17 cellular contexts compared by ENCODE assay signal in the genomic region with DNA sequence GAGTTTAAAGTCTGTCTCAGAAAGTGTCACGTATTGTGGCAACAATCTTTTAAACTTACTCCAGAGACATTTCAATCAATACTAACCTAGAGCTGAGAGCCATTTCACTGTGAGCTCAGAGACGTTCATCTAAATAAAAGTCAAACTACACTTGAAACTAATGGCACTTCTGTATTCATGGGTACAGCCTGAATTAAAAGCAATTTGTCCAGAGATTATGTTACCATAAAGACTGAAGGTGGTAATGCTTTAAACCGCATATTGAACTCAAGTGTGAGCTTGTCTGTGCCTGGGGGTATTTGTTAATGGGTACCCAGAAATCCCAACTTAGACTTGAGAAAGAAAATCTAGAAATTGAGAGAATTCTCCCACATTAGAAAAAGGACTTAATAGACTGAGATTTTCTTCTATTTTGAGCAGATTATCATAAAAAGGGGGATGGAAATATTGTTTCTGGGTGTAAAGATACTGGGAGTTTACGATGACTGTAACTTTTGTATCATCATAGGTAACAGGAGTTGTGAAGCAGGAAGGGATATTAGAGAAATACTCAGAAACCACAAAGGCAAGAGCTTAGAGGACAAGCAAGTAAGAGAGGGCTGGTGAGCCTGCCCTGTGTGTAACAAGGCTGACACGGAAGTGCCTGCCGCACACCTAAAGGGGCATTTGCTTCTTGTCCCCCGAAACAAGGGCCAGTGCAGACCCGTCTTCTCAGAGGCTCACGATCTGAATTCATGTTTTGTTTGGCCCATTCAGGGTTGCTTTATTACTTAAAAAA. TPM values are rescaled to one million over a fixed set of nuclear protein-coding genes. Genes with fewer than 3 reads are reported as not detected.
A peak's percentile ranks its signal among the peaks of the same experiment; 100 is the strongest.
DNase-seq lines count a peak whose midpoint lies in the region; ATAC-seq, FAIRE-seq and TF ChIP-seq lines count a peak whose summit lies in the region.
"Had no signal": no experiment of that assay in that cellular context is flagged by ENCODE, and none has a peak within 500 bp of the region (broad histone marks: within the 10 kb centered on the region; RNA-seq: fewer than 3 reads in every experiment).

No MANE protein-coding gene starts in this region.

- H3K36me3 ChIP-seq in bronchial epithelial cell (ENCODE audit: control insufficient read depth, insufficient read depth, low read length) (peaks cover 1% of the 10 kb centered on the region), neural progenitor cell (peaks cover 20% of the 10 kb centered on the region)

- peaks cover 100% of the 10 kb centered on the region for H4K20me1 ChIP-seq in neural progenitor cell (ENCODE audit: low read depth)

- H3F3A ChIP-seq in neural progenitor cell (ENCODE audit: low read depth) = peaks cover 16% of the 10 kb centered on the region

- H3K4me1 ChIP-seq in A549 = peaks cover 13% of the 10 kb centered on the region; the same call in 2 of the 3 replicates
- peaks cover 42% of the 10 kb centered on the region for H3K4me1 ChIP-seq in neural progenitor cell

- H3K9me3 ChIP-seq in A549 (no peaks in the 10 kb centered on the region), neural progenitor cell (ENCODE audit: low read depth) (no peaks in the 10 kb centered on the region)

- ATAC-seq in A549 (no peak), HG02763 (IDR thresholded peaks at IDR 0.05; ENCODE audit: unreplicated experiment) (no peak)
- ATAC-seq in stimulated activated naive CD8-positive, alpha-beta T cell treated with anti-CD3 and anti-CD28 coated beads, Interleukin-15, Interleukin-2, amounts not matched to agents 100 U/mL and 50 U/mL, for 24 hours = no peak
- ATAC-seq: stimulated activated naive CD8-positive, alpha-beta T cell treated with anti-CD3 and anti-CD28 coated beads, Interleukin-15, amount 100 ng/mL, for 72 hours had no signal

- no peak overlapping the region for H3K27ac ChIP-seq in A549
- H3K27ac ChIP-seq in neural progenitor cell = peak overlapping the region; percentile 48

- no peak for TF ChIP-seq POLR2A in A549 (IDR thresholded peaks at IDR 0.05; ENCODE audit: low read length)

- CTCF ChIA-PET in A549 (lab: Yijun Ruan, JAX) = no interaction called here

- H3K36me3 Mint-ChIP-seq in neural progenitor cell = peaks cover 41% of the 10 kb centered on the region

- TF ChIP-seq EP300 in A549 (IDR thresholded peaks at IDR 0.05) = no peak

- FAIRE-seq in A549 (lab: Jason Lieb, UNC) (no peak), bronchial epithelial cell (lab: Jason Lieb, UNC) (no peak)

- peak overlapping the region; percentile 21; the same call in 1 of the 3 replicates for H3K4me2 ChIP-seq in A549
- H3K4me2 ChIP-seq in neural progenitor cell = peak overlapping the region; percentile 34

- H3K4me3 ChIP-seq in A549 = no peak overlapping the region
- no peak overlapping the region for H3K4me3 ChIP-seq in bronchial epithelial cell (ENCODE audit: low read depth, low read length)
- no peak overlapping the region for H3K4me3 ChIP-seq in neural progenitor cell

- H3K27ac Mint-ChIP-seq in neural progenitor cell = peak overlapping the region; percentile 74
- H3K27ac Mint-ChIP-seq: B cell; stimulated activated naive CD8-positive, alpha-beta T cell treated with anti-CD3 and anti-CD28 coated beads, Interleukin-15, amount 100 ng/mL, for 72 hours; T-helper 1 cell treated with Interleukin-12 subunit alpha and Interleukin-12 subunit beta and Interleukin-4 antibody, amounts not matched to agents 30 μg/mL and 1 μg/mL, for 36 hours had no signal

- H3K27me3 ChIP-seq in bronchial epithelial cell (ENCODE audit: control insufficient read depth, insufficient read depth, low read length) (no peaks in the 10 kb centered on the region), neural progenitor cell (no peaks in the 10 kb centered on the region)

- no peak overlapping the region for H3K4me3 Mint-ChIP-seq in neural progenitor cell
- H3K4me3 Mint-ChIP-seq: activated T-cell treated with anti-CD3 and anti-CD28 coated beads, Interleukin-2, amount 50 U/mL, for 4 hours; B cell; stimulated activated naive CD8-positive, alpha-beta T cell treated with anti-CD3 and anti-CD28 coated beads, Interleukin-15, amount 100 ng/mL, for 72 hours; T-helper 1 cell treated with Interleukin-12 subunit alpha and Interleukin-12 subunit beta and Interleukin-4 antibody, amounts not matched to agents 30 μg/mL and 1 μg/mL, for 36 hours had no signal

- no peak for TF ChIP-seq CTCF in A549 (IDR thresholded peaks at IDR 0.05)
- no peak for TF ChIP-seq CTCF in bronchial epithelial cell (IDR thresholded peaks at IDR 0.05; ENCODE audit: insufficient read depth, low read length, severe bottlenecking)
- no peak for TF ChIP-seq CTCF in neural progenitor cell (IDR thresholded peaks at IDR 0.05)
- no peak for TF ChIP-seq CTCF in GM20000 (IDR thresholded peaks at IDR 0.05; ENCODE audit: extremely low read depth, missing control alignments)

- H3K9ac ChIP-seq in neural progenitor cell = no peak overlapping the region

- no peak for TF ChIP-seq RAD21 in A549 (conservative IDR thresholded peaks at IDR 0.05 in 1 of 2, IDR thresholded peaks at IDR 0.05 in 1 of 2)

- H3K27me3 Mint-ChIP-seq in neural progenitor cell (ENCODE audit: insufficient read depth, low read depth) = no peaks in the 10 kb centered on the region
- H3K27me3 Mint-ChIP-seq: stimulated activated naive CD8-positive, alpha-beta T cell treated with anti-CD3 and anti-CD28 coated beads, Interleukin-15, amount 100 ng/mL, for 72 hours had no signal

- peaks cover 100% of the 10 kb centered on the region for H3K79me2 ChIP-seq in neural progenitor cell (ENCODE audit: low read depth)

- H3K4me1 Mint-ChIP-seq in neural progenitor cell = peaks cover 38% of the 10 kb centered on the region

- 84% methylated on average over 9 of the region's 9 CpGs for WGBS in A549 (ENCODE audit: missing lambda C conversion rate)

- H3K9me3 Mint-ChIP-seq in neural progenitor cell = no peaks in the 10 kb centered on the region
- H3K9me3 Mint-ChIP-seq: activated T-cell treated with anti-CD3 and anti-CD28 coated beads, Interleukin-2, amount 50 U/mL, for 4 hours; stimulated activated naive CD8-positive, alpha-beta T cell treated with anti-CD3 and anti-CD28 coated beads, Interleukin-15, amount 100 ng/mL, for 72 hours; T-helper 1 cell treated with Interleukin-12 subunit alpha and Interleukin-12 subunit beta and Interleukin-4 antibody, amounts not matched to agents 30 μg/mL and 1 μg/mL, for 36 hours had no signal

- POLR2A ChIA-PET in A549 (lab: Yijun Ruan, JAX) = no interaction called here

- no peak for DNase-seq in A549 (ENCODE audit: low read depth in 1 of 2, low spot score in 1 of 2)
- DNase-seq in DMS79 treated with DMSO at 0.1 percent for 48 hours (lab: John Stamatoyannopoulos, UW) = peak; percentile 73
- DNase-seq in bronchial epithelial cell (ENCODE audit: low read depth) = peak; percentile 72
- DNase-seq in neural progenitor cell (ENCODE audit: low spot score) = no peak
- DNase-seq in GM20000 (ENCODE audit: low spot score) = no peak
- no peak for DNase-seq in stimulated activated CD8-positive, alpha-beta memory T cell treated with anti-CD3 and anti-CD28 coated beads, Interleukin-4, amount 100 ng/mL, for 48 hours
- no peak for DNase-seq in stimulated activated naive CD8-positive, alpha-beta T cell treated with anti-CD3 and anti-CD28 coated beads, Interleukin-15, Interleukin-2, amounts not matched to agents 100 U/mL and 50 U/mL, for 24 hours
- DNase-seq: activated CD4-positive, alpha-beta T cell treated with anti-CD3 and anti-CD28 coated beads for 4 hours; activated T-cell treated with anti-CD3 and anti-CD28 coated beads, Interleukin-2, amount 50 U/mL, for 4 hours; dermis blood vessel endothelial cell; H7; KG1; NCI-H1930; stimulated activated naive CD8-positive, alpha-beta T cell treated with anti-CD3 and anti-CD28 coated beads, Interleukin-15, amount 100 ng/mL, for 72 hours had no signal

- no peak overlapping the region for H2AFZ ChIP-seq in neural progenitor cell (replicated peaks)

TF ChIP-seq in A549, 52 proteins besides CTCF, POLR2A, EP300 and RAD21 (continues in another document):
- TF ChIP-seq, protein P1, sequence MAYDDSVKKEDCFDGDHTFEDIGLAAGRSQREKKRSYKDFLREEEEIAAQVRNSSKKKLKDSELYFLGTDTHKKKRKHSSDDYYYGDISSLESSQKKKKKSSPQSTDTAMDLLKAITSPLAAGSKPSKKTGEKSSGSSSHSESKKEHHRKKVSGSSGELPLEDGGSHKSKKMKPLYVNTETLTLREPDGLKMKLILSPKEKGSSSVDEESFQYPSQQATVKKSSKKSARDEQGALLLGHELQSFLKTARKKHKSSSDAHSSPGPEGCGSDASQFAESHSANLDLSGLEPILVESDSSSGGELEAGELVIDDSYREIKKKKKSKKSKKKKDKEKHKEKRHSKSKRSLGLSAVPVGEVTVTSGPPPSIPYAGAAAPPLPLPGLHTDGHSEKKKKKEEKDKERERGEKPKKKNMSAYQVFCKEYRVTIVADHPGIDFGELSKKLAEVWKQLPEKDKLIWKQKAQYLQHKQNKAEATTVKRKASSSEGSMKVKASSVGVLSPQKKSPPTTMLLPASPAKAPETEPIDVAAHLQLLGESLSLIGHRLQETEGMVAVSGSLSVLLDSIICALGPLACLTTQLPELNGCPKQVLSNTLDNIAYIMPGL (CRISPR knock-in tag; IDR thresholded peaks at IDR 0.05; ENCODE audit: borderline replicate concordance) = no peak
- no peak for TF ChIP-seq KDM1A (IDR thresholded peaks at IDR 0.05; ENCODE audit: low read depth)
- no peak for TF ChIP-seq ZC3H11A (IDR thresholded peaks at IDR 0.05)
- TF ChIP-seq RFX5 (IDR thresholded peaks at IDR 0.05) = no peak
- TF ChIP-seq, protein P2, sequence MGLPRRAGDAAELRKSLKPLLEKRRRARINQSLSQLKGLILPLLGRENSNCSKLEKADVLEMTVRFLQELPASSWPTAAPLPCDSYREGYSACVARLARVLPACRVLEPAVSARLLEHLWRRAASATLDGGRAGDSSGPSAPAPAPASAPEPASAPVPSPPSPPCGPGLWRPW (IDR thresholded peaks at IDR 0.05) = no peak
- no peak for TF ChIP-seq EHF (CRISPR knock-in tag; IDR thresholded peaks at IDR 0.05)
- TF ChIP-seq HDAC2 (IDR thresholded peaks at IDR 0.05) = no peak
- no peak for TF ChIP-seq GATA3 (IDR thresholded peaks at IDR 0.05; ENCODE audit: borderline replicate concordance)
- no peak for TF ChIP-seq HEYL (CRISPR knock-in tag; IDR thresholded peaks at IDR 0.05)
- TF ChIP-seq PHF8 (IDR thresholded peaks at IDR 0.05; ENCODE audit: borderline replicate concordance, low read depth) = no peak

RNA-seq across cellular contexts. Expression of a gene that starts 36.9 kb away (rescaled TPM):
- polyA plus RNA-seq in A549 (2011; rRNA removed) (6.2 and 11.2 TPM in 2 replicates), A549 (2017; fragmentation: RNase III; extraction: RNeasy Plus Mini Kit Qiagen cat#74134 plus additional on column Dnase treatment) (1.8 to 2.9 TPM (median 2.6 TPM) in 3 replicates)
- polyA plus RNA-seq in A549 (2012; cell fraction: cytosol; rRNA removed) = 3.8 and 5.4 TPM in 2 replicates
- polyA plus RNA-seq in A549 (2012; cell fraction: nucleus; rRNA removed) = 8.5 and 8.8 TPM in 2 replicates
- polyA minus RNA-seq in A549 (2011; rRNA and poly(A)+ RNA removed) = 18.4 and 19.3 TPM in 2 replicates
- total RNA-seq in bronchial epithelial cell (11.6 and 30.9 TPM in 2 replicates), neural progenitor cell (ENCODE audit: low replicate concordance) (169 and 184 TPM in 2 replicates)

Comparison
In these comparisons a context has a peak if more than half of its experiments do, and no peak if none do; other contexts are left out.
1. DNase-seq: peak in DMS79 treated with DMSO at 0.1 percent for 48 hours (single experiment) and bronchial epithelial cell (single experiment); none in A549 (0 of 2), neural progenitor cell (single experiment), GM20000 (single experiment), stimulated activated CD8-positive, alpha-beta memory T cell treated with anti-CD3 and anti-CD28 coated beads, Interleukin-4, amount 100 ng/mL, for 48 hours (single experiment) and stimulated activated naive CD8-positive, alpha-beta T cell treated with anti-CD3 and anti-CD28 coated beads, Interleukin-15, Interleukin-2, amounts not matched to agents 100 U/mL and 50 U/mL, for 24 hours (single experiment).